9 cellular contexts compared by ENCODE assay signal in the genomic region with DNA sequence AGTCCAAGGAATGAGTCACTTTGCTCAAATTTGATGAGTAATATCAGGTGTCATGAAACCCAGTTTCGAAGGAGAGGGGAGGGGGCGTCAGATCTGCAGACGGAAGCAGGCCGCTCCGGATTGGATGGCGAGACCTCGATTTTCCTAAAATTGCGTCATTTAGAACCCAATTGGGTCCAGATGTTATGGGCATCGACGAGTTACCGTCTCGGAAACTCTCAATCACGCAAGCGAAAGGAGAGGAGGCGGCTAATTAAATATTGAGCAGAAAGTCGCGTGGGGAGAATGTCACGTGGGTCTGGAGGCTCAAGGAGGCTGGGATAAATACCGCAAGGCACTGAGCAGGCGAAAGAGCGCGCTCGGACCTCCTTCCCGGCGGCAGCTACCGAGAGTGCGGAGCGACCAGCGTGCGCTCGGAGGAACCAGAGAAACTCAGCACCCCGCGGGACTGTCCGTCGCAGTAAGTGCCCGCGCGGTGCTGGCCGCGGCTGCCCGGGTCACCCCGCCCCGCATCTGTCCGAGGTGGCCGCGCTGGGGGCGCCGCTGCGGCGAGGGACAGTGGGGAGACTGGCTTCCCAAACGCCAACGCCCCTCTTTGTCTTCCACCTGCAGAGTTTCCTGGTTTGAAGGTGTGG. TPM values are rescaled to one million over a fixed set of nuclear protein-coding genes. Genes with fewer than 3 reads are reported as not detected.
DNase-seq lines count a peak whose midpoint lies in the region; ATAC-seq, FAIRE-seq and TF ChIP-seq lines count a peak whose summit lies in the region.
"Had no signal": no experiment of that assay in that cellular context is flagged by ENCODE, and none has a peak within 500 bp of the region (broad histone marks: within the 10 kb centered on the region; RNA-seq: fewer than 3 reads in every experiment).

A gene with protein sequence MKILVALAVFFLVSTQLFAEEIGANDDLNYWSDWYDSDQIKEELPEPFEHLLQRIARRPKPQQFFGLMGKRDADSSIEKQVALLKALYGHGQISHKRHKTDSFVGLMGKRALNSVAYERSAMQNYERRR (plus strand): TSS at position 351 of the 635 bp plus-strand sequence. CDS start 527 bp downstream, outside the sequence.

- POLR2A ChIA-PET in A549 (lab: Yijun Ruan, JAX), result no interaction called here
- POLR2A ChIA-PET in endothelial cell of umbilical vein (lab: Charles Lee), result no interaction called here

- no TSS peak for BruUV-seq in endothelial cell of umbilical vein (replicated peaks; lab: Mats Ljungman, UMichigan)

- DNase-seq in A549 (ENCODE audit: low read depth in 1 of 2, low spot score in 1 of 2) (no peak), endothelial cell of umbilical vein (ENCODE audit: low read depth, low spot score) (no peak), naive B cell (no peak), NCI-H2196 (lab: John Stamatoyannopoulos, UW; ENCODE audit: unreplicated experiment) (no peak), NCI-H446 (lab: John Stamatoyannopoulos, UW) (no peak), DMS79 (lab: John Stamatoyannopoulos, UW) (no peak)

- TF ChIP-seq CTCF in A549 (IDR thresholded peaks at IDR 0.05), result no peak
- no peak for TF ChIP-seq CTCF in endothelial cell of umbilical vein (IDR thresholded peaks at IDR 0.05; ENCODE audit: extremely low read depth in 1 of 2, insufficient read depth in 1 of 2, low read depth in 1 of 2, low read length in 2 of 2)

- no peak within 1 kb of the TSS for H3K27ac Mint-ChIP-seq in naive B cell

- H3K9me3 ChIP-seq in A549 (no peaks in the 10 kb centered on the region), HUES6 (ENCODE audit: control insufficient read depth, insufficient read depth, low read depth, low read length) (no peaks in the 10 kb centered on the region), endothelial cell of umbilical vein (replicated peaks; ENCODE audit: control insufficient read depth, insufficient read depth, low read length) (no peaks in the 10 kb centered on the region)

- H3K9ac ChIP-seq in HUES6 (ENCODE audit: low read length), result peak within 1 kb of the TSS; percentile 59
- H3K9ac ChIP-seq in endothelial cell of umbilical vein (replicated peaks; ENCODE audit: extremely low read depth, insufficient read depth, low read length), result no peak within 1 kb of the TSS

- peak within 1 kb of the TSS; percentile 9 for H2AFZ ChIP-seq in endothelial cell of umbilical vein (ENCODE audit: low read depth, low read length)

- no peak for TF ChIP-seq EP300 in A549 (IDR thresholded peaks at IDR 0.05)

- 30% methylated on average over 30 of the region's 52 CpGs for WGBS in A549 (ENCODE audit: missing lambda C conversion rate)

- ATAC-seq in A549, result peak; percentile 36 to 43; a peak in 3 of 6 replicates
- no peak for ATAC-seq in naive B cell (ENCODE audit: low read depth in 2 of 2)
- no peak for ATAC-seq in GM18517 (IDR thresholded peaks at IDR 0.05; ENCODE audit: unreplicated experiment)

- TF ChIP-seq POLR2A in A549 (IDR thresholded peaks at IDR 0.05; ENCODE audit: low read length) (no peak), endothelial cell of umbilical vein (IDR thresholded peaks at IDR 0.05; ENCODE audit: low read depth, low read length) (no peak)

- H4K20me1 ChIP-seq in endothelial cell of umbilical vein (replicated peaks; ENCODE audit: control insufficient read depth, extremely low read depth, insufficient read depth, low read length), result no peaks in the 10 kb centered on the region

- H3K4me1 Mint-ChIP-seq in naive B cell, result peaks cover 5 to 12% (median 5%) of the 10 kb centered on the region in 3 donors

- peak within 1 kb of the TSS; percentile 61 for H3K4me2 ChIP-seq in A549
- peak within 1 kb of the TSS; percentile 40 for H3K4me2 ChIP-seq in endothelial cell of umbilical vein (ENCODE audit: insufficient read depth, low read length)

- H3K27me3 Mint-ChIP-seq in naive B cell, result peaks cover 47 to 74% (median 65%) of the 10 kb centered on the region in 3 donors

- peaks cover 5 to 16% of the 10 kb centered on the region in 2 donors for H3K36me3 Mint-ChIP-seq in naive B cell

- no peaks in the 10 kb centered on the region for H3K79me2 ChIP-seq in endothelial cell of umbilical vein (ENCODE audit: control insufficient read depth, insufficient read depth, low read length)

- no peak within 1 kb of the TSS for H3K27ac ChIP-seq in A549
- no peak within 1 kb of the TSS for H3K27ac ChIP-seq in HUES6 (ENCODE audit: low read depth, low read length)
- no peak within 1 kb of the TSS for H3K27ac ChIP-seq in endothelial cell of umbilical vein (ENCODE audit: insufficient read depth, low read depth, low read length)

- peak within 1 kb of the TSS in 5 of 8 donors; percentile 33 to 69 (median 42) for H3K4me3 Mint-ChIP-seq in naive B cell

- dilution Hi-C loops in endothelial cell of umbilical vein (cut with MboI; ENCODE audit: extremely low pct_ligation_motif_present, low sequenced_read_pairs), result no loop called here

- CTCF ChIA-PET in A549 (lab: Yijun Ruan, JAX), result no interaction called here
- CTCF ChIA-PET in endothelial cell of umbilical vein (lab: Charles Lee), result no interaction called here

- peaks cover 5% of the 10 kb centered on the region; the same call in 2 of the 3 replicates for H3K4me1 ChIP-seq in A549
- peaks cover 19% of the 10 kb centered on the region for H3K4me1 ChIP-seq in HUES6 (ENCODE audit: control insufficient read depth, insufficient read depth, low read length)
- peaks cover 2% of the 10 kb centered on the region for H3K4me1 ChIP-seq in endothelial cell of umbilical vein (ENCODE audit: control insufficient read depth, extremely low read depth, insufficient read depth, low read length)

- peaks cover 0 to 15% (median 6%) of the 10 kb centered on the region in 7 donors for H3K9me3 Mint-ChIP-seq in naive B cell

- FAIRE-seq in A549 (lab: Jason Lieb, UNC), result no peak
- FAIRE-seq in endothelial cell of umbilical vein (lab: Jason Lieb, UNC), result no peak
- FAIRE-seq: D721Med had no signal

- intact Hi-C loops in endothelial cell of umbilical vein (cut with micrococcal nuclease), result no loop called here

- no peaks in the 10 kb centered on the region for H3K9me1 ChIP-seq in endothelial cell of umbilical vein (replicated peaks; ENCODE audit: control insufficient read depth, extremely low read depth, insufficient read depth, low read length)

- H3K27me3 ChIP-seq in HUES6 (ENCODE audit: control insufficient read depth, insufficient read depth, low read length), result peaks cover 85% of the 10 kb centered on the region
- peaks cover 29 to 36% of the 10 kb centered on the region in 2 experiments for H3K27me3 ChIP-seq in endothelial cell of umbilical vein (ENCODE audit: control insufficient read depth in 2 of 2, insufficient read depth in 2 of 2, low read length in 2 of 2)

- H3K4me3 ChIP-seq in A549 (peak within 1 kb of the TSS; percentile 24; the same call in 2 of the 3 replicates), HUES6 (ENCODE audit: low read depth, low read length) (peak within 1 kb of the TSS; percentile 77), endothelial cell of umbilical vein (replicated peaks in 1 of 3; ENCODE audit: insufficient read depth in 1 of 3, low read depth in 1 of 3, low read length in 3 of 3) (no peak within 1 kb of the TSS)

- no peak for TF ChIP-seq RAD21 in A549 (conservative IDR thresholded peaks at IDR 0.05 in 1 of 2, IDR thresholded peaks at IDR 0.05 in 1 of 2)

- H3K36me3 ChIP-seq in HUES6 (ENCODE audit: control insufficient read depth, insufficient read depth, low read length) (no peaks in the 10 kb centered on the region), endothelial cell of umbilical vein (ENCODE audit: control insufficient read depth in 2 of 2, extremely low read depth in 1 of 2, insufficient read depth in 2 of 2, low read length in 2 of 2) (no peaks in the 10 kb centered on the region)

TF ChIP-seq in A549, 52 proteins besides CTCF, POLR2A, EP300 and RAD21 (continues in another document):
- no peak for TF ChIP-seq BHLHE40 (IDR thresholded peaks at IDR 0.05; ENCODE audit: low read depth, low read length)
- no peak for TF ChIP-seq EHMT2 (IDR thresholded peaks at IDR 0.05; ENCODE audit: low read depth)
- TF ChIP-seq, protein P1, sequence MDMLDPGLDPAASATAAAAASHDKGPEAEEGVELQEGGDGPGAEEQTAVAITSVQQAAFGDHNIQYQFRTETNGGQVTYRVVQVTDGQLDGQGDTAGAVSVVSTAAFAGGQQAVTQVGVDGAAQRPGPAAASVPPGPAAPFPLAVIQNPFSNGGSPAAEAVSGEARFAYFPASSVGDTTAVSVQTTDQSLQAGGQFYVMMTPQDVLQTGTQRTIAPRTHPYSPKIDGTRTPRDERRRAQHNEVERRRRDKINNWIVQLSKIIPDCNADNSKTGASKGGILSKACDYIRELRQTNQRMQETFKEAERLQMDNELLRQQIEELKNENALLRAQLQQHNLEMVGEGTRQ (IDR thresholded peaks at IDR 0.05), result 0 out of 2 replicates have a peak, but pooled peaks have one; percentile 16
- no peak for TF ChIP-seq MAFK (IDR thresholded peaks at IDR 0.05; ENCODE audit: partially characterized antibody)

TF ChIP-seq in endothelial cell of umbilical vein, 7 proteins besides CTCF, POLR2A, EP300 and RAD21:
- peak; percentile 43 for TF ChIP-seq EZH2 (IDR thresholded peaks at IDR 0.05; ENCODE audit: borderline replicate concordance, low read depth, low read length, severe bottlenecking)
- no peak for TF ChIP-seq POLR2AphosphoS5 (IDR thresholded peaks at IDR 0.05; ENCODE audit: insufficient read depth, low read depth, low read length)
- TF ChIP-seq, protein P2, sequence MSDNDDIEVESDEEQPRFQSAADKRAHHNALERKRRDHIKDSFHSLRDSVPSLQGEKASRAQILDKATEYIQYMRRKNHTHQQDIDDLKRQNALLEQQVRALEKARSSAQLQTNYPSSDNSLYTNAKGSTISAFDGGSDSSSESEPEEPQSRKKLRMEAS (IDR thresholded peaks at IDR 0.05; ENCODE audit: insufficient read depth, insufficient read length), result no peak
TF ChIP-seq in endothelial cell of umbilical vein: peak in this region for 1.

RNA-seq across cellular contexts. Expression of the gene that starts here (rescaled TPM):
- polyA plus RNA-seq in A549 (2011; rRNA removed) (not detected in 2 replicates), A549 (2017; fragmentation: RNase III; extraction: RNeasy Plus Mini Kit Qiagen cat#74134 plus additional on column Dnase treatment) (not detected in 3 replicates), endothelial cell of umbilical vein (not detected in 2 replicates), naive B cell (ENCODE audit: low read depth in 6 of 6) (not detected)
- not detected in 2 replicates for polyA plus RNA-seq in A549 (2012; cell fraction: cytosol; rRNA removed)
- not detected in 2 replicates for polyA plus RNA-seq in A549 (2012; cell fraction: nucleus; rRNA removed)
- not detected in 2 replicates for polyA minus RNA-seq in A549 (2011; rRNA and poly(A)+ RNA removed)
- total RNA-seq in endothelial cell of umbilical vein, result not detected in 2 replicates
- not detected in 2 replicates for polyA plus RNA-seq in endothelial cell of umbilical vein (2011; cell fraction: cytosol; rRNA removed)
- not detected in 2 replicates for polyA plus RNA-seq in endothelial cell of umbilical vein (2011; cell fraction: nucleus; rRNA removed)
- polyA plus RNA-seq in endothelial cell of umbilical vein (2012), result not detected in 2 replicates
- not detected in 2 replicates for polyA minus RNA-seq in endothelial cell of umbilical vein
- not detected for polyA minus RNA-seq in endothelial cell of umbilical vein (2011; cell fraction: cytosol; rRNA and poly(A)+ RNA removed)
- polyA minus RNA-seq in endothelial cell of umbilical vein (2011; cell fraction: nucleus; rRNA and poly(A)+ RNA removed), result not detected in 2 replicates

Comparison
In these comparisons a context has a peak if more than half of its experiments do, and no peak if none do; other contexts are left out.
1. Peak in ATAC-seq, H3K4me3 ChIP-seq and H3K4me2 ChIP-seq in A549; RNA of the gene not detected or under 1 TPM.